Comparison of ENCODE assay signal across 1 cellular context in genomic region chr4:54626113-54626512, GRCh38.
TF ChIP-seq lines count a peak whose summit lies in the region.

No MANE protein-coding gene starts in this region.

TF ChIP-seq in K562, 482 proteins besides CTCF, POLR2A, EP300 and RAD21 (continued from another document):
- TF ChIP-seq ZNF518B (CRISPR knock-in tag; IDR thresholded peaks at IDR 0.05) = no peak
- no peak for TF ChIP-seq MAX (CRISPR knock-in tag; IDR thresholded peaks at IDR 0.05)
- no peak for TF ChIP-seq E2F8 (IDR thresholded peaks at IDR 0.05; ENCODE audit: low read depth, partially characterized antibody)
- no peak for TF ChIP-seq ZNF121 (CRISPR knock-in tag; conservative IDR thresholded peaks at IDR 0.05)
